Comparison of ENCODE assay signal across 8 cellular contexts in the genomic region with DNA sequence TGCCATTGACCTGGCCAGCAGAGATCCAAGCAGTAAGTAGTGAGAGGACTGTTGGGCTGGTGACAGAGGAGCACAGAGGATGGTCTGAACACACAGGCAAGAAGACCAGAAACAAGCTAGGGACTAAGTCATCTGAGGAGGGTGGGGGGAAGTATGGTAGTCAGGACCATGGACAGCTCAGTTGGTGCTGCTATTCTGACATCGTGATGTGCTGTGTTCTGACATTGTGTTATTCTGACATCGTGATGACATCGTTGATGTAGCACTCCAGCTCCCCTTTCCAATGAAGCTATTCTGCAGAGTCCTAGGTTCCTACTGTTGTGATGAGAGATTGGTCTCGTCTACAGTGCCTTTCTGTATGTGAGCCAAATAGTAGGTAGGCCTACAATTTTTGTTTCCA. TPM values are rescaled to one million over a fixed set of nuclear protein-coding genes. Genes with fewer than 3 reads are reported as not detected.
DNase-seq lines count a peak whose midpoint lies in the region; FAIRE-seq and TF ChIP-seq lines count a peak whose summit lies in the region.

No MANE protein-coding gene starts in this region.

- no peak for FAIRE-seq in GM12892 (lab: Jason Lieb, UNC)

- no peaks in the 10 kb centered on the region for H3K4me1 ChIP-seq in prostate gland (replicated peaks)

- DNase-seq in GM03348 (ENCODE audit: low spot score) (peak; percentile 69), LHCN-M2 (ENCODE audit: low read depth) (peak; percentile 65), fibroblast of gingiva (ENCODE audit: low read depth) (peak; percentile 35), prostate gland (ENCODE audit: low spot score) (peak; percentile 17), GM12892 (ENCODE audit: insufficient read length) (no peak), midbrain (lab: John Stamatoyannopoulos, UW) (no peak), NCI-H1092 treated with DMSO at 0.1 percent for 48 hours (lab: John Stamatoyannopoulos, UW) (no peak)
- peak; percentile 29 to 39 for DNase-seq in activated CD4-positive, alpha-beta T cell treated with anti-CD3 and anti-CD28 coated beads, Interleukin-2, amount 50 U/mL, for 48 hours

- no peak overlapping the region for H3K4me3 ChIP-seq in prostate gland

- no peak overlapping the region for H3K27ac ChIP-seq in prostate gland

- intact Hi-C loops in prostate gland (cut with DNase I) = no loop called here

- no peak for TF ChIP-seq POLR2A in prostate gland (IDR thresholded peaks at IDR 0.05)
- no peak for TF ChIP-seq POLR2A in GM12892 (IDR thresholded peaks at IDR 0.05; ENCODE audit: low read depth, low read length)

- H3K9me3 ChIP-seq in prostate gland = no peaks in the 10 kb centered on the region

- TF ChIP-seq CTCF in prostate gland (IDR thresholded peaks at IDR 0.05) = no peak

- WGBS in prostate gland = 9% methylated on average over 4 of the region's 4 CpGs

- H3K36me3 ChIP-seq in prostate gland = no peaks in the 10 kb centered on the region

- no peaks in the 10 kb centered on the region for H3K27me3 ChIP-seq in prostate gland (replicated peaks; ENCODE audit: insufficient read depth)

RNA-seq across cellular contexts. Expression of a gene that starts 28.7 kb away (rescaled TPM):
- total RNA-seq in LHCN-M2 (2014; rRNA removed) = 0.23 and 0.32 TPM in 2 replicates
- 0.07 TPM for polyA plus RNA-seq in LHCN-M2 (2012)
- 10 to 100 TPM in 1 of 2 donors, 1 to 10 TPM in 1; 8.7 to 10.5 TPM for total RNA-seq in prostate gland
- 0.08 TPM for polyA plus RNA-seq in GM12892 (2012; ENCODE audit: missing spikeins)

RNA-seq across cellular contexts. Expression of a gene that starts 36.3 kb away (rescaled TPM):
- total RNA-seq in LHCN-M2 (2014; rRNA removed) (12.3 and 13.3 TPM in 2 replicates), prostate gland (10 to 100 TPM; 21.4 to 57.1 TPM)
- polyA plus RNA-seq in LHCN-M2 (2012) = 5.4 TPM
- 8.6 TPM for polyA plus RNA-seq in GM12892 (2012; ENCODE audit: missing spikeins)

Comparison
In these comparisons a context has a peak if more than half of its experiments do, and no peak if none do; other contexts are left out.
1. DNase-seq: peak in GM03348 (single experiment), LHCN-M2 (single experiment), activated CD4-positive, alpha-beta T cell treated with anti-CD3 and anti-CD28 coated beads, Interleukin-2, amount 50 U/mL, for 48 hours (2 of 2), fibroblast of gingiva (single experiment) and prostate gland (single experiment); none in GM12892 (single experiment), midbrain (single experiment) and NCI-H1092 treated with DMSO at 0.1 percent for 48 hours (single experiment).